Comparison of ENCODE assay signal across 2 cellular contexts in the genomic region with DNA sequence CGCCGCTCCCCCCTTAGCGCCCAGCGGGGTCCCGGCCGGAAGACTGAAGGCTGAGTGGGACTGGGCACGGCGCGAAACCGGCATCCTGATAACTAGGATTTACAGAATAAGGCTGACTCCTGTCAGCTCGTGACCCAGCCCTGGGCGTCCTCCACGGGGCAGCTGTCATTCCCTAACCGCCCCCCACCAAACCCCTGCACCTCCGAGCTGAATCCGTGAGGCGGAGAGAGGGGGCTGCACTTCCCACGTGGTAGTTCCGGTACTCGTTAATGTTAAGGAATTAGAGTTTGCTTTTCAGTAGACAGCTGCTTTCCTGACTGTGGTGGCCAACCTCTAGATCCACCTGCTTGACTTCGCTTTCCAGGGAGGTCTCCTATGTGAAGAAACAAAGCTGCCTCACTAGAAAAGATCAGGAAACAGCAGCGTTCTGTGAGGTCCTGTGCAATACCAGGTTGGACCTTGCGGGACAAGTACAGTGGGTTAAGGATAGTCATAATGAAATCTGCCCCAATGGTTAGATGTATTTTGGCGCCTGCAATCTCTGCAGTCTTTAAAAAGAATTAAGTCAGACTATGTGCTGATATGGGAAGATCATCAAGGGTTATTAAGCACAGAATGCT.
TF ChIP-seq lines count a peak whose summit lies in the region.

No MANE protein-coding gene starts in this region.

TF ChIP-seq in HCT116, 20 proteins besides CTCF, POLR2A, EP300 and RAD21:
- no peak for TF ChIP-seq FOSL1 (IDR thresholded peaks at IDR 0.05; ENCODE audit: low read depth)
- TF ChIP-seq CEBPB (IDR thresholded peaks at IDR 0.05; ENCODE audit: low read depth) = no peak
- TF ChIP-seq EZH2phosphoT487 (IDR thresholded peaks at IDR 0.05; ENCODE audit: borderline replicate concordance) = no peak
- TF ChIP-seq SP1 (IDR thresholded peaks at IDR 0.05; ENCODE audit: low read depth) = no peak
- TF ChIP-seq, protein P1, sequence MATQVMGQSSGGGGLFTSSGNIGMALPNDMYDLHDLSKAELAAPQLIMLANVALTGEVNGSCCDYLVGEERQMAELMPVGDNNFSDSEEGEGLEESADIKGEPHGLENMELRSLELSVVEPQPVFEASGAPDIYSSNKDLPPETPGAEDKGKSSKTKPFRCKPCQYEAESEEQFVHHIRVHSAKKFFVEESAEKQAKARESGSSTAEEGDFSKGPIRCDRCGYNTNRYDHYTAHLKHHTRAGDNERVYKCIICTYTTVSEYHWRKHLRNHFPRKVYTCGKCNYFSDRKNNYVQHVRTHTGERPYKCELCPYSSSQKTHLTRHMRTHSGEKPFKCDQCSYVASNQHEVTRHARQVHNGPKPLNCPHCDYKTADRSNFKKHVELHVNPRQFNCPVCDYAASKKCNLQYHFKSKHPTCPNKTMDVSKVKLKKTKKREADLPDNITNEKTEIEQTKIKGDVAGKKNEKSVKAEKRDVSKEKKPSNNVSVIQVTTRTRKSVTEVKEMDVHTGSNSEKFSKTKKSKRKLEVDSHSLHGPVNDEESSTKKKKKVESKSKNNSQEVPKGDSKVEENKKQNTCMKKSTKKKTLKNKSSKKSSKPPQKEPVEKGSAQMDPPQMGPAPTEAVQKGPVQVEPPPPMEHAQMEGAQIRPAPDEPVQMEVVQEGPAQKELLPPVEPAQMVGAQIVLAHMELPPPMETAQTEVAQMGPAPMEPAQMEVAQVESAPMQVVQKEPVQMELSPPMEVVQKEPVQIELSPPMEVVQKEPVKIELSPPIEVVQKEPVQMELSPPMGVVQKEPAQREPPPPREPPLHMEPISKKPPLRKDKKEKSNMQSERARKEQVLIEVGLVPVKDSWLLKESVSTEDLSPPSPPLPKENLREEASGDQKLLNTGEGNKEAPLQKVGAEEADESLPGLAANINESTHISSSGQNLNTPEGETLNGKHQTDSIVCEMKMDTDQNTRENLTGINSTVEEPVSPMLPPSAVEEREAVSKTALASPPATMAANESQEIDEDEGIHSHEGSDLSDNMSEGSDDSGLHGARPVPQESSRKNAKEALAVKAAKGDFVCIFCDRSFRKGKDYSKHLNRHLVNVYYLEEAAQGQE (IDR thresholded peaks at IDR 0.05; ENCODE audit: low read depth) = no peak
- no peak for TF ChIP-seq ELF1 (IDR thresholded peaks at IDR 0.05; ENCODE audit: borderline replicate concordance, low read depth)
- no peak for TF ChIP-seq ZNF274 (IDR thresholded peaks at IDR 0.05; ENCODE audit: low read depth, low read length)
- no peak for TF ChIP-seq EGR1 (IDR thresholded peaks at IDR 0.05; ENCODE audit: low read depth)
- TF ChIP-seq EZH2 (IDR thresholded peaks at IDR 0.05) = no peak
- TF ChIP-seq YY1 (IDR thresholded peaks at IDR 0.05; ENCODE audit: extremely low read depth, insufficient replicate concordance, low read depth, low read length) = no peak
- TF ChIP-seq TCF7L2 (IDR thresholded peaks at IDR 0.05; ENCODE audit: borderline replicate concordance, extremely low read depth, insufficient read depth, insufficient read length) = no peak
- TF ChIP-seq SRF (IDR thresholded peaks at IDR 0.05; ENCODE audit: low read depth) = no peak
- TF ChIP-seq, protein P2, sequence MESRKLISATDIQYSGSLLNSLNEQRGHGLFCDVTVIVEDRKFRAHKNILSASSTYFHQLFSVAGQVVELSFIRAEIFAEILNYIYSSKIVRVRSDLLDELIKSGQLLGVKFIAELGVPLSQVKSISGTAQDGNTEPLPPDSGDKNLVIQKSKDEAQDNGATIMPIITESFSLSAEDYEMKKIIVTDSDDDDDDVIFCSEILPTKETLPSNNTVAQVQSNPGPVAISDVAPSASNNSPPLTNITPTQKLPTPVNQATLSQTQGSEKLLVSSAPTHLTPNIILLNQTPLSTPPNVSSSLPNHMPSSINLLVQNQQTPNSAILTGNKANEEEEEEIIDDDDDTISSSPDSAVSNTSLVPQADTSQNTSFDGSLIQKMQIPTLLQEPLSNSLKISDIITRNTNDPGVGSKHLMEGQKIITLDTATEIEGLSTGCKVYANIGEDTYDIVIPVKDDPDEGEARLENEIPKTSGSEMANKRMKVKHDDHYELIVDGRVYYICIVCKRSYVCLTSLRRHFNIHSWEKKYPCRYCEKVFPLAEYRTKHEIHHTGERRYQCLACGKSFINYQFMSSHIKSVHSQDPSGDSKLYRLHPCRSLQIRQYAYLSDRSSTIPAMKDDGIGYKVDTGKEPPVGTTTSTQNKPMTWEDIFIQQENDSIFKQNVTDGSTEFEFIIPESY (IDR thresholded peaks at IDR 0.05; ENCODE audit: extremely low read depth, insufficient replicate concordance, low read length) = no peak
TF ChIP-seq in HCT116: peak in this region for 0.

TF ChIP-seq in endothelial cell of umbilical vein, 7 proteins besides CTCF, POLR2A, EP300 and RAD21:
- TF ChIP-seq EZH2 (IDR thresholded peaks at IDR 0.05; ENCODE audit: borderline replicate concordance, low read depth, low read length, severe bottlenecking) (no peak), FOS (IDR thresholded peaks at IDR 0.05; ENCODE audit: borderline replicate concordance, insufficient read depth, low read length) (no peak), MYC (IDR thresholded peaks at IDR 0.05; ENCODE audit: low read depth, low read length) (no peak), JUN (IDR thresholded peaks at IDR 0.05; ENCODE audit: borderline replicate concordance, insufficient read depth, insufficient read length, low read depth) (no peak), POLR2AphosphoS5 (IDR thresholded peaks at IDR 0.05; ENCODE audit: insufficient read depth, low read depth, low read length) (no peak), GATA2 (IDR thresholded peaks at IDR 0.05; ENCODE audit: insufficient read depth, insufficient read length, low read depth, low read length) (no peak)
- TF ChIP-seq, protein P3, sequence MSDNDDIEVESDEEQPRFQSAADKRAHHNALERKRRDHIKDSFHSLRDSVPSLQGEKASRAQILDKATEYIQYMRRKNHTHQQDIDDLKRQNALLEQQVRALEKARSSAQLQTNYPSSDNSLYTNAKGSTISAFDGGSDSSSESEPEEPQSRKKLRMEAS (IDR thresholded peaks at IDR 0.05; ENCODE audit: insufficient read depth, insufficient read length) = no peak
